ENCODE assay signal across 12 cellular contexts in the genomic region with DNA sequence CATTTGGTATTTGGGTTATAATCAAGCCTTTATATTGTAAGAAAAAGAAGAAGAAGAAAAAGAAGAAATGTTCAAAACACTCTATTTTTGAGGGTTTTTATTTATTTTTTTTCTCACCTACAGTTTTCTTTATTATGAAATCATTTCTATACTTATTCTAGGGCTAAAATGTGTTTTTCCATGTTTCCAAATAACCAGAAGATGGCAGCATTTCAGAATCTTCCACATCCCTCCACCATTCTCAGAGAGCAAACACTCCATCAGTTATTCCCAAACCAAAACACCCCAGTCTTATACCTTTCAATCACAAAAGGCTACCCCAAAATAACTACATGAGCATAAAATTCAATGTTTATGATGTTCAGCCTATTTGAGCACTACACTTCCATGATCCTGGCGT. TPM values are rescaled to one million over a fixed set of nuclear protein-coding genes. Genes with fewer than 3 reads are reported as not detected.
DNase-seq lines count a peak whose midpoint lies in the region; ATAC-seq and TF ChIP-seq lines count a peak whose summit lies in the region.
"Had no signal": no experiment of that assay in that cellular context is flagged by ENCODE, and none has a peak within 500 bp of the region (broad histone marks: within the 10 kb centered on the region; RNA-seq: fewer than 3 reads in every experiment).

No MANE protein-coding gene starts in this region.

- H3K36me3 ChIP-seq in cardiac muscle cell, result no peaks in the 10 kb centered on the region
- H3K36me3 ChIP-seq: ascending aorta had no signal

- no peak for ATAC-seq in left ventricle myocardium superior
- ATAC-seq in activated CD4-positive, alpha-beta T cell treated with anti-CD3 and anti-CD28 coated beads for 36 hours, result no peak

- CTCF ChIA-PET in activated CD4-positive, alpha-beta T cell treated with anti-CD3 and anti-CD28 coated beads for 36 hours (lab: Charles Lee), result no interaction called here

- no peaks in the 10 kb centered on the region for H3K27me3 ChIP-seq in cardiac muscle cell
- H3K27me3 ChIP-seq: ascending aorta had no signal

- no peak overlapping the region for H3K4me3 Mint-ChIP-seq in activated CD4-positive, alpha-beta T cell treated with anti-CD3 and anti-CD28 coated beads for 36 hours
- H3K4me3 Mint-ChIP-seq: CD4-positive, CD25-positive, alpha-beta regulatory T cell had no signal

- no peaks in the 10 kb centered on the region for H3K36me3 Mint-ChIP-seq in activated CD4-positive, alpha-beta T cell treated with anti-CD3 and anti-CD28 coated beads for 36 hours (ENCODE audit: low read depth)
- H3K36me3 Mint-ChIP-seq: CD4-positive, CD25-positive, alpha-beta regulatory T cell had no signal

- H3K27ac ChIP-seq in cardiac muscle cell, result no peak overlapping the region
- H3K27ac ChIP-seq: ascending aorta had no signal

- intact Hi-C loops in left ventricle myocardium superior (cut with micrococcal nuclease), result no loop called here
- intact Hi-C loops in activated CD4-positive, alpha-beta T cell treated with anti-CD3 and anti-CD28 coated beads for 36 hours (cut with DNase I, micrococcal nuclease), result no loop called here

- H3K4me3 ChIP-seq in cardiac muscle cell, result no peak overlapping the region
- H3K4me3 ChIP-seq in fibroblast of pulmonary artery (replicated peaks; ENCODE audit: low read depth, low read length), result no peak overlapping the region
- H3K4me3 ChIP-seq: ascending aorta had no signal

- peak; percentile 11 for TF ChIP-seq CTCF in cardiac muscle cell (IDR thresholded peaks at IDR 0.05; ENCODE audit: low read depth, low read length)
- peak; percentile 23 for TF ChIP-seq CTCF in fibroblast of pulmonary artery (IDR thresholded peaks at IDR 0.05; ENCODE audit: low read length, missing control alignments)

- DNase-seq in cardiac muscle cell (ENCODE audit: low read depth in 1 of 2, low spot score in 1 of 2) (peak; percentile 12 to 25), left ventricle myocardium superior (no peak), NCI-H446 treated with DMSO at 0.1 percent for 48 hours (lab: John Stamatoyannopoulos, UW) (peak; percentile 15), fibroblast of pulmonary artery (ENCODE audit: low read depth) (peak; percentile 7), superior temporal gyrus (ENCODE audit: extremely low spot score) (peak; percentile 67), 8988T (no peak)
- DNase-seq in activated T-cell treated with anti-CD3 and anti-CD28 coated beads, Interleukin-2, amount 50 U/mL, for 1 hour, result no peak
- no peak for DNase-seq in activated CD4-positive, alpha-beta T cell treated with anti-CD3 and anti-CD28 coated beads for 36 hours
- DNase-seq: CD4-positive, CD25-positive, alpha-beta regulatory T cell; foreskin fibroblast had no signal

- H3K9me3 Mint-ChIP-seq in activated CD4-positive, alpha-beta T cell treated with anti-CD3 and anti-CD28 coated beads for 36 hours (ENCODE audit: low read depth), result no peaks in the 10 kb centered on the region

- POLR2A ChIA-PET in activated CD4-positive, alpha-beta T cell treated with anti-CD3 and anti-CD28 coated beads for 36 hours (lab: Charles Lee), result no interaction called here

- no peak overlapping the region for H3K27ac Mint-ChIP-seq in activated CD4-positive, alpha-beta T cell treated with anti-CD3 and anti-CD28 coated beads for 36 hours
- H3K27ac Mint-ChIP-seq: CD4-positive, CD25-positive, alpha-beta regulatory T cell had no signal

- H3K27me3 Mint-ChIP-seq in activated CD4-positive, alpha-beta T cell treated with anti-CD3 and anti-CD28 coated beads for 36 hours, result no peaks in the 10 kb centered on the region
- H3K27me3 Mint-ChIP-seq: CD4-positive, CD25-positive, alpha-beta regulatory T cell had no signal

- H3K4me1 Mint-ChIP-seq in activated CD4-positive, alpha-beta T cell treated with anti-CD3 and anti-CD28 coated beads for 36 hours, result no peaks in the 10 kb centered on the region
- H3K4me1 Mint-ChIP-seq: CD4-positive, CD25-positive, alpha-beta regulatory T cell had no signal

- H3K4me1 ChIP-seq in cardiac muscle cell (ENCODE audit: low read depth), result no peaks in the 10 kb centered on the region
- H3K4me1 ChIP-seq: ascending aorta had no signal

- no peaks in the 10 kb centered on the region for H3K9me3 ChIP-seq in cardiac muscle cell (ENCODE audit: low read depth)
- H3K9me3 ChIP-seq: ascending aorta had no signal

RNA-seq across cellular contexts. Expression of gene PPP1R17, which starts 38.7 kb away (rescaled TPM):
- total RNA-seq in cardiac muscle cell (0.11 TPM in 1 of 2 replicates, not detected in the other), left ventricle myocardium superior (not detected)
- polyA plus RNA-seq in cardiac muscle cell, result 1.7 TPM in 1 of 2 replicates, not detected in the other
- total RNA-seq in activated CD4-positive, alpha-beta T cell treated with anti-CD3 and anti-CD28 coated beads for 36 hours, result not detected
- total RNA-seq: ascending aorta; CD4-positive, CD25-positive, alpha-beta regulatory T cell; mucosa of gallbladder had no signal
- polyA plus RNA-seq: CD4-positive, CD25-positive, alpha-beta regulatory T cell had no signal

Comparison
In these comparisons a context has a peak if more than half of its experiments do, and no peak if none do; other contexts are left out.
1. DNase-seq: peak in cardiac muscle cell (2 of 2), NCI-H446 treated with DMSO at 0.1 percent for 48 hours (single experiment), fibroblast of pulmonary artery (single experiment) and superior temporal gyrus (single experiment); none in left ventricle myocardium superior (single experiment), activated T-cell treated with anti-CD3 and anti-CD28 coated beads, Interleukin-2, amount 50 U/mL, for 1 hour (single experiment), 8988T (single experiment) and activated CD4-positive, alpha-beta T cell treated with anti-CD3 and anti-CD28 coated beads for 36 hours (single experiment).